ENCODE assay signal across 8 cellular contexts in the genomic region with DNA sequence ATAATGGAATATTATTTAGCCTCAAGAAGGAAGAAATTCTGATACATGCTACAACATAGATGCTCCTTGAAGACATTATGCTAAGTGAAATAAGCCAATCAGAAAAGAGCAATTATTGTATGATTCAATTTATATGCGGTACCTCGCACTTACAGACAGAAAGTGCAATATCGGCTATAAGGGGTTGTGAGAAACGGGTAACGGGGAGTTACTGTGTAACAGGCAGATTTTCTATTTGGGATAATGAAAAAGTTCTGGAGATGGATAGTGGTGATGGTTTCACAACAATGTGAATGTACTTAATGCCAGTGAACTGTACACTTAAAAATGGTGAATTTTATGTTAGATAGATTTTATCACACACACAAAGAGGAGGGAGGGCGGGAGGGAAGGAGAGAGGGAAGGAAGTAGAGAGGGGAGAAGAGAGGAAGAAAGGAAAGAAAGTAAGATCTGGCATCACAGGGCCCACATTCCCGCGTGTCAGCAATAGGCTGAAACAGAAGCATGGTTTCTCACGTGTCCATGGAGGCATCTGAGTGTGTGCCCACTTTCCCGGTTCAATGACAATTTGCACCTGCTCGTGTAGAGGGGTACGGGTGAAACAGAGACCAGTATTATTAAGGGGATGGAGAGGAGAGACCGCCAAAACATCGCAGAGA. TPM values are rescaled to one million over a fixed set of nuclear protein-coding genes. Genes with fewer than 3 reads are reported as not detected.
A peak's percentile ranks its signal among the peaks of the same experiment; 100 is the strongest.
DNase-seq lines count a peak whose midpoint lies in the region; ATAC-seq, FAIRE-seq and TF ChIP-seq lines count a peak whose summit lies in the region.

No MANE protein-coding gene starts in this region.

- H3K4me2 ChIP-seq in KMS-11, result peak overlapping the region; percentile 57
- peak overlapping the region; percentile 100 for H3K4me2 ChIP-seq in K562 (ENCODE audit: insufficient read depth, low read length)
- peak overlapping the region; percentile 90 for H3K4me2 ChIP-seq in HepG2 (ENCODE audit: low read depth, low read length)

- WGBS in K562 (ENCODE audit: insufficient coverage, low coverage, missing lambda C conversion rate), result 7% methylated on average over 11 of the region's 14 CpGs
- 13% methylated on average over 9 of the region's 14 CpGs for WGBS in HepG2 (ENCODE audit: low lambda C conversion rate)

- H3K4me1 ChIP-seq in CD8-positive, alpha-beta T cell (ENCODE audit: insufficient read depth, low read length), result peaks cover 12% of the 10 kb centered on the region
- H3K4me1 ChIP-seq in KMS-11 (ENCODE audit: low read depth, poor library complexity, severe bottlenecking), result peaks cover 47% of the 10 kb centered on the region
- H3K4me1 ChIP-seq in K562 (replicated peaks in 1 of 2; ENCODE audit: control insufficient read depth in 2 of 2, insufficient read depth in 2 of 2, low read length in 2 of 2), result peaks cover 6 to 10% of the 10 kb centered on the region in 2 experiments; a peak in 4 of 5 replicates
- peaks cover 28% of the 10 kb centered on the region for H3K4me1 ChIP-seq in HepG2 (ENCODE audit: insufficient read depth, low read length)
- H3K4me1 ChIP-seq in tibial artery, result peaks cover 6 to 13% (median 10%) of the 10 kb centered on the region in 4 donors

- peak overlapping the region; percentile 91 for H3K27ac Mint-ChIP-seq in CD8-positive, alpha-beta T cell

- CTCF ChIA-PET in CD8-positive, alpha-beta T cell (lab: Charles Lee), result interaction anchor here (0.8 to 2.5 kb wide), 6 partner anchors 11 to 218 kb away, joined by 3 to 13 read pairs (median 4); a partner anchor contains a TSS
- CTCF ChIA-PET in K562 (lab: Yijun Ruan, JAX; ENCODE audit: low intra/inter-chr PET ratio) (interaction anchor here (1.1 kb wide), 1 partner anchor 68 kb away, joined by 3 read pairs; no protein-coding TSS in a partner anchor), HepG2 (lab: Yijun Ruan, JAX; ENCODE audit: low intra/inter-chr PET ratio, low total read pairs) (no interaction called here)

- H2AFZ ChIP-seq in KMS-11 (ENCODE audit: low read depth) (peak overlapping the region; percentile 64; the same call in 1 of the 2 replicates), K562 (ENCODE audit: low read depth, low read length) (peak overlapping the region; percentile 97), HepG2 (ENCODE audit: low read length) (peak overlapping the region; percentile 97)

- peak overlapping the region; percentile 95 for H3K4me3 Mint-ChIP-seq in CD8-positive, alpha-beta T cell

- POLR2A ChIA-PET in CD8-positive, alpha-beta T cell (lab: Charles Lee), result interaction anchor here (0.7 to 2.0 kb wide), 10 partner anchors 13 to 483 kb away, joined by 3 to 13 read pairs (median 4); a partner anchor contains a TSS
- POLR2A ChIA-PET in K562 (lab: Yijun Ruan, JAX) (interaction anchor here (0.5 to 2.3 kb wide), 23 partner anchors 8 to 511 kb away, joined by 3 to 12 read pairs (median 3); a partner anchor contains a TSS), HepG2 (lab: Yijun Ruan, JAX) (interaction anchor here (0.8 to 1.4 kb wide), 6 partner anchors 49 to 186 kb away, joined by 3 to 9 read pairs (median 3); no protein-coding TSS in a partner anchor)

- ATAC-seq in CD8-positive, alpha-beta T cell, result no peak
- ATAC-seq in K562 (no peak), HepG2 (no peak)

- H3K27ac ChIP-seq in CD8-positive, alpha-beta T cell (ENCODE audit: low read depth, low read length), result peak overlapping the region; percentile 78
- H3K27ac ChIP-seq in KMS-11 (peak overlapping the region; percentile 87), K562 (ENCODE audit: extremely low read depth, low read depth, low read length) (peak overlapping the region; percentile 96), HepG2 (ENCODE audit: extremely low read length, insufficient read depth, low read length) (peak overlapping the region; percentile 78), tibial artery (peak overlapping the region; percentile 88 to 91)

- peaks cover 32% of the 10 kb centered on the region for H3K79me2 ChIP-seq in KMS-11 (ENCODE audit: insufficient read depth, low read depth)
- H3K79me2 ChIP-seq in K562 (ENCODE audit: control insufficient read depth, insufficient read depth, low read length), result peaks cover 50% of the 10 kb centered on the region
- H3K79me2 ChIP-seq in HepG2 (ENCODE audit: insufficient read depth, low read length), result peaks cover 16% of the 10 kb centered on the region

- H3K9me3 ChIP-seq in CD8-positive, alpha-beta T cell (ENCODE audit: low read length), result no peaks in the 10 kb centered on the region
- H3K9me3 ChIP-seq in K562 (replicated peaks; ENCODE audit: control insufficient read depth, insufficient read depth, low read depth, low read length), result no peaks in the 10 kb centered on the region
- no peaks in the 10 kb centered on the region for H3K9me3 ChIP-seq in HepG2 (ENCODE audit: low read length)
- no peaks in the 10 kb centered on the region for H3K9me3 ChIP-seq in tibial artery

- FAIRE-seq in K562 (lab: Jason Lieb, UNC) (no peak), HepG2 (lab: Jason Lieb, UNC) (no peak)

- H3K36me3 ChIP-seq in CD8-positive, alpha-beta T cell (ENCODE audit: insufficient read depth, low read length), result no peaks in the 10 kb centered on the region
- no peaks in the 10 kb centered on the region for H3K36me3 ChIP-seq in KMS-11 (ENCODE audit: insufficient read depth)
- H3K36me3 ChIP-seq in K562 (ENCODE audit: control insufficient read depth, insufficient read depth, low read length), result peaks cover 20% of the 10 kb centered on the region
- H3K36me3 ChIP-seq in HepG2 (replicated peaks in 1 of 2; ENCODE audit: control insufficient read depth in 1 of 2, insufficient read depth in 2 of 2, low read length in 2 of 2), result no peaks in the 10 kb centered on the region
- H3K36me3 ChIP-seq in tibial artery, result no peaks in the 10 kb centered on the region

- peak overlapping the region; percentile 84; the same call in 1 of the 2 replicates for H3K9ac ChIP-seq in KMS-11
- peak overlapping the region; percentile 92 to 98 for H3K9ac ChIP-seq in K562 (ENCODE audit: insufficient read depth in 1 of 2, low read depth in 2 of 2, low read length in 2 of 2)
- peak overlapping the region; percentile 91 for H3K9ac ChIP-seq in HepG2 (ENCODE audit: insufficient read depth, low read depth, low read length)

- no peaks in the 10 kb centered on the region for H3K9me3 Mint-ChIP-seq in CD8-positive, alpha-beta T cell

- TF ChIP-seq CTCF in CD8-positive, alpha-beta T cell (IDR thresholded peaks at IDR 0.05), result no peak
- TF ChIP-seq CTCF in KMS-11 (conservative IDR thresholded peaks at IDR 0.05; ENCODE audit: low read depth, low read length) (no peak), K562 (IDR thresholded peaks at IDR 0.05 in 2 of 3, conservative IDR thresholded peaks at IDR 0.05 in 1 of 3; ENCODE audit: insufficient read depth in 2 of 3, low read depth in 1 of 3, low read length in 3 of 3) (no peak), HepG2 (CRISPR knock-in tag; IDR thresholded peaks at IDR 0.05) (no peak), tibial artery (IDR thresholded peaks at IDR 0.05) (no peak)

- no peak for TF ChIP-seq EP300 in K562 (IDR thresholded peaks at IDR 0.05; ENCODE audit: low read length)
- no peak for TF ChIP-seq EP300 in HepG2 (IDR thresholded peaks at IDR 0.05; ENCODE audit: low read depth in 2 of 2, low read length in 2 of 2)
- TF ChIP-seq EP300 in HepG2 (CRISPR knock-in tag; IDR thresholded peaks at IDR 0.05; ENCODE audit: borderline replicate concordance), result no peak

- intact Hi-C loops in CD8-positive, alpha-beta T cell (cut with DNase I, micrococcal nuclease), result loop anchor here (2.0 to 10.0 kb wide), 7 partner anchors 52 to 278 kb away; a partner anchor contains a TSS
- intact Hi-C loops in K562 (cut with micrococcal nuclease), result loop anchor here (5.0 kb wide), 1 partner anchor 156 kb away; no protein-coding TSS in a partner anchor
- intact Hi-C loops in HepG2 (cut with micrococcal nuclease; ENCODE audit: unreplicated experiment), result no loop called here
- intact Hi-C loops in tibial artery (cut with DNase I; ENCODE audit: low total_unique reads), result loop anchor here (5.0 kb wide), 1 partner anchor 156 kb away; no protein-coding TSS in a partner anchor

- TSS peak; percentile 86 for BruUV-seq in K562 (replicated peaks; lab: Mats Ljungman, UMichigan)
- no TSS peak for BruUV-seq in HepG2 (replicated peaks; lab: Mats Ljungman, UMichigan)

- in situ Hi-C loops in K562 (cut with MboI), result no loop called here
- in situ Hi-C loops in HepG2 (cut with HindIII; ENCODE audit: extremely low pct_ligation_motif_present, low pct_unique_long_range_greater_than_20kb), result no loop called here

- no peaks in the 10 kb centered on the region for H3K27me3 ChIP-seq in CD8-positive, alpha-beta T cell (ENCODE audit: insufficient read depth, low read length)
- H3K27me3 ChIP-seq in KMS-11 (ENCODE audit: insufficient read depth, low read depth), result no peaks in the 10 kb centered on the region
- no peaks in the 10 kb centered on the region for H3K27me3 ChIP-seq in K562 (ENCODE audit: control insufficient read depth in 2 of 2, insufficient read depth in 2 of 2, low read length in 2 of 2)
- no peaks in the 10 kb centered on the region; a peak in 1 of 5 replicates for H3K27me3 ChIP-seq in HepG2 (ENCODE audit: control insufficient read depth in 1 of 2, insufficient read depth in 2 of 2, low read length in 2 of 2)
- no peaks in the 10 kb centered on the region for H3K27me3 ChIP-seq in tibial artery

- TF ChIP-seq POLR2A in K562 (conservative IDR thresholded peaks at IDR 0.05) (no peak), HepG2 (IDR thresholded peaks at IDR 0.05; ENCODE audit: insufficient read depth in 1 of 2, low read depth in 2 of 2, low read length in 2 of 2) (no peak)

- H3K36me3 Mint-ChIP-seq in CD8-positive, alpha-beta T cell, result peaks cover 8% of the 10 kb centered on the region

- H4K20me1 ChIP-seq in KMS-11 (ENCODE audit: insufficient read depth) (no peaks in the 10 kb centered on the region), K562 (replicated peaks; ENCODE audit: control insufficient read depth, insufficient read depth, low read length) (no peaks in the 10 kb centered on the region), HepG2 (ENCODE audit: insufficient read depth, low read length) (no peaks in the 10 kb centered on the region)

- TF ChIP-seq RAD21 in K562 (CRISPR knock-in tag; conservative IDR thresholded peaks at IDR 0.05 in 1 of 2, IDR thresholded peaks at IDR 0.05 in 1 of 2), result no peak
- TF ChIP-seq RAD21 in HepG2 (CRISPR knock-in tag; IDR thresholded peaks at IDR 0.05), result no peak

- peak overlapping the region; percentile 82 for H3K4me3 ChIP-seq in CD8-positive, alpha-beta T cell (ENCODE audit: low read depth, low read length)
- H3K4me3 ChIP-seq in KMS-11 (IDR thresholded peaks at IDR 0.05; ENCODE audit: insufficient read depth, low read depth, low read length), result no peak overlapping the region
- peak overlapping the region; percentile 73 for H3K4me3 ChIP-seq in K562
- H3K4me3 ChIP-seq in HepG2 (replicated peaks in 1 of 3; ENCODE audit: insufficient read depth in 1 of 3, low read depth in 2 of 3, low read length in 3 of 3), result peak overlapping the region; percentile 81 to 97 (median 94)
- peak overlapping the region; percentile 58 to 78 for H3K4me3 ChIP-seq in tibial artery

- no peaks in the 10 kb centered on the region for H3K9me1 ChIP-seq in K562 (ENCODE audit: control insufficient read depth, insufficient read depth, low read length)

- peaks cover 33% of the 10 kb centered on the region for H3K4me1 Mint-ChIP-seq in CD8-positive, alpha-beta T cell (ENCODE audit: low read depth)

- no peak for DNase-seq in CD8-positive, alpha-beta T cell
- DNase-seq in K562 (ENCODE audit: extremely low read depth in 1 of 4, low spot score in 3 of 4) (peak in 3 of 4 experiments; percentile 25 to 31 (median 29)), HepG2 (ENCODE audit: low spot score) (no peak), tibial artery (no peak), NCI-H1436 (lab: John Stamatoyannopoulos, UW) (no peak), NCI-H82 treated with DMSO at 0.1 percent for 48 hours (lab: John Stamatoyannopoulos, UW; ENCODE audit: unreplicated experiment) (no peak), NCI-H1092 treated with DMSO at 0.1 percent for 48 hours (lab: John Stamatoyannopoulos, UW) (no peak)

- H3K27me3 Mint-ChIP-seq in CD8-positive, alpha-beta T cell (ENCODE audit: low read depth), result no peaks in the 10 kb centered on the region

RNA-seq across cellular contexts. Expression of a gene that starts 0.7 kb away (rescaled TPM):
- 1 to 10 TPM; 2.5 to 2.6 TPM for total RNA-seq in CD8-positive, alpha-beta T cell
- total RNA-seq in K562 (2011; cell fraction: chromatin; rRNA removed; ENCODE audit: low replicate concordance), result 33.0 and 98.2 TPM in 2 replicates
- 9.7 and 20.7 TPM in 2 replicates for total RNA-seq in K562 (2011; cell fraction: nucleolus; rRNA removed)
- 25.2 and 32.3 TPM in 2 replicates for total RNA-seq in K562 (2011; cell fraction: nucleoplasm; rRNA removed)
- total RNA-seq in K562 (2014; rRNA removed) (37.9 and 52.4 TPM in 2 replicates), K562 (2014; rRNA removed; fragmentation: Illumina TruSeq; extraction: Trizol) (56.0 and 62.5 TPM in 2 replicates), K562 (2015; rRNA removed; fragmentation: Illumina TruSeq; extraction: Trizol) (49.5 and 51.5 TPM in 2 replicates), K562 (2021) (43.4 and 43.9 TPM in 2 replicates), HepG2 (2016; rRNA removed; fragmentation: Illumina TruSeq; extraction: Trizol) (11.8 and 17.4 TPM in 2 replicates)
- polyA plus RNA-seq in K562 (2011; rRNA removed) (36.5 and 45.5 TPM in 2 replicates), K562 (2014; fragmentation: Illumina TruSeq; extraction: Trizol) (28.0 and 41.6 TPM in 2 replicates), K562 (2014; fragmentation: Nextera tagmentation; extraction: Ambion mirVana) (10 to 100 TPM; 21.0 to 29.7 TPM), K562 (2014; rRNA removed) (22.6 and 35.7 TPM in 2 replicates), HepG2 (2011; rRNA removed) (2.8 and 5.1 TPM in 2 replicates)
- 13.9 and 18.1 TPM in 2 replicates for polyA plus RNA-seq in K562 (2011; cell fraction: cytosol; rRNA removed)
- polyA plus RNA-seq in K562 (2011; cell fraction: nucleus; rRNA removed), result 47.2 and 66.0 TPM in 2 replicates
- 24.4 and 33.5 TPM in 2 replicates for polyA plus RNA-seq in K562 (2012)
- 76.2 and 80.4 TPM in 2 replicates for polyA minus RNA-seq in K562 (2011; rRNA and poly(A)+ RNA removed)
- 11.6 and 17.2 TPM in 2 replicates for polyA minus RNA-seq in K562 (2011; cell fraction: cytosol; rRNA and poly(A)+ RNA removed)
- polyA minus RNA-seq in K562 (2011; cell fraction: nucleus; rRNA and poly(A)+ RNA removed), result 14.8 and 27.4 TPM in 2 replicates
- total RNA-seq in HepG2 (2016; cell fraction: cytosol; rRNA removed; fragmentation: Illumina TruSeq; extraction: Trizol; ENCODE audit: low read depth), result 2.2 and 2.6 TPM in 2 replicates
- total RNA-seq in HepG2 (2016; cell fraction: insoluble cytoplasmic fraction; rRNA removed; fragmentation: Illumina TruSeq; extraction: Trizol), result 10.5 and 15.0 TPM in 2 replicates
- 3.6 and 3.8 TPM in 2 replicates for total RNA-seq in HepG2 (2016; cell fraction: membrane; rRNA removed; fragmentation: Illumina TruSeq; extraction: Trizol)
- total RNA-seq in HepG2 (2016; cell fraction: nucleus; rRNA removed; fragmentation: Illumina TruSeq; extraction: Trizol), result 12.3 and 13.7 TPM in 2 replicates
- 1.1 and 1.5 TPM in 2 replicates for polyA plus RNA-seq in HepG2 (2011; cell fraction: cytosol; rRNA removed)
- polyA plus RNA-seq in HepG2 (2011; cell fraction: nucleus; rRNA removed), result 2.3 and 2.9 TPM in 2 replicates
- polyA plus RNA-seq in HepG2 (2012), result 0.87 and 4.0 TPM in 2 replicates
- 0.60 and 0.83 TPM in 2 replicates for polyA plus RNA-seq in HepG2 (2016; cell fraction: cytosol; fragmentation: Illumina TruSeq; extraction: Trizol; ENCODE audit: low read depth)
- polyA plus RNA-seq in HepG2 (2016; cell fraction: insoluble cytoplasmic fraction; fragmentation: Illumina TruSeq; extraction: Trizol; ENCODE audit: low read depth), result 14.9 and 15.0 TPM in 2 replicates
- polyA plus RNA-seq in HepG2 (2016; cell fraction: membrane; fragmentation: Illumina TruSeq; extraction: Trizol; ENCODE audit: low read depth), result 1.5 and 1.7 TPM in 2 replicates
- polyA plus RNA-seq in HepG2 (2016; cell fraction: nucleus; fragmentation: Illumina TruSeq; extraction: Trizol; ENCODE audit: insufficient read depth, low read depth), result 15.5 and 15.9 TPM in 2 replicates
- 4.0 and 28.3 TPM in 2 replicates for polyA minus RNA-seq in HepG2 (2011; rRNA and poly(A)+ RNA removed; ENCODE audit: low replicate concordance)
- polyA minus RNA-seq in HepG2 (2011; cell fraction: cytosol; rRNA and poly(A)+ RNA removed), result 2.6 and 3.3 TPM in 2 replicates
- 4.2 and 5.9 TPM in 2 replicates for polyA minus RNA-seq in HepG2 (2011; cell fraction: nucleus; rRNA and poly(A)+ RNA removed)

Comparison
In these comparisons a context has a peak if more than half of its experiments do, and no peak if none do; other contexts are left out.
1. DNase-seq: peak in K562 (3 of 4); none in CD8-positive, alpha-beta T cell (0 of 7), HepG2 (single experiment), tibial artery (0 of 2), NCI-H1436 (single experiment), NCI-H82 treated with DMSO at 0.1 percent for 48 hours (single experiment) and NCI-H1092 treated with DMSO at 0.1 percent for 48 hours (single experiment).
2. Peak in every context shown above with its lines, with median percentiles within 50 percentile points of each other: H3K27ac ChIP-seq, H2AFZ ChIP-seq, H3K4me2 ChIP-seq and H3K9ac ChIP-seq.